Comparison of ENCODE assay signal across 8 cellular contexts in genomic region chr6:167350731-167351655, GRCh38. TPM values are rescaled to one million over a fixed set of nuclear protein-coding genes. Genes with fewer than 3 reads are reported as not detected.
A peak's percentile ranks its signal among the peaks of the same experiment; 100 is the strongest.
DNase-seq lines count a peak whose midpoint lies in the region; ATAC-seq, FAIRE-seq and TF ChIP-seq lines count a peak whose summit lies in the region.

No MANE protein-coding gene starts in this region.

- H3K4me1 Mint-ChIP-seq in T-helper 1 cell treated with Interleukin-12 subunit alpha and Interleukin-12 subunit beta and Interleukin-4 antibody, amounts not matched to agents 30 μg/mL and 1 μg/mL, for 36 hours (ENCODE audit: low read depth), result peaks cover 13% of the 10 kb centered on the region

- H3K9me3 ChIP-seq in iPS-18c (ENCODE audit: control insufficient read depth, insufficient read depth, low read length), result peaks cover 4% of the 10 kb centered on the region
- H3K9me3 ChIP-seq in small intestine (ENCODE audit: control insufficient read depth, low read depth), result no peaks in the 10 kb centered on the region

- peaks cover 0 to 3% of the 10 kb centered on the region in 2 donors for H3K27me3 ChIP-seq in small intestine (ENCODE audit: control insufficient read depth in 2 of 2, insufficient read depth in 2 of 2, low read length in 2 of 2)

- ATAC-seq in GM21515 (IDR thresholded peaks at IDR 0.05; ENCODE audit: unreplicated experiment), result peak; percentile 55

- WGBS in small intestine, 3 donors, result 0 to 1% (median 1%) methylated on average over 47 to 62 of the region's 62 CpGs

- DNase-seq in D721Med (ENCODE audit: insufficient read length, low spot score), result no peak
- no peak for DNase-seq in LNCaP clone FGC (ENCODE audit: low read depth)
- DNase-seq in astrocyte of the cerebellum (ENCODE audit: low read depth), result peak; percentile 35
- DNase-seq in small intestine, result peak; percentile 80
- no peak for DNase-seq in HPDE6-E6E7 (ENCODE audit: extremely low spot score)

- H3K27me3 Mint-ChIP-seq in T-helper 1 cell treated with Interleukin-12 subunit alpha and Interleukin-12 subunit beta and Interleukin-4 antibody, amounts not matched to agents 30 μg/mL and 1 μg/mL, for 36 hours (ENCODE audit: low read depth), result peaks cover 45% of the 10 kb centered on the region

- H3K36me3 ChIP-seq in small intestine (ENCODE audit: control insufficient read depth in 2 of 2, insufficient read depth in 2 of 2, low read length in 2 of 2), result no peaks in the 10 kb centered on the region

- no peaks in the 10 kb centered on the region for H3K36me3 Mint-ChIP-seq in T-helper 1 cell treated with Interleukin-12 subunit alpha and Interleukin-12 subunit beta and Interleukin-4 antibody, amounts not matched to agents 30 μg/mL and 1 μg/mL, for 36 hours (ENCODE audit: low read depth)

- peak overlapping the region; percentile 76 for H3K27ac Mint-ChIP-seq in T-helper 1 cell treated with Interleukin-12 subunit alpha and Interleukin-12 subunit beta and Interleukin-4 antibody, amounts not matched to agents 30 μg/mL and 1 μg/mL, for 36 hours

- peak overlapping the region; percentile 86 for H3K4me3 Mint-ChIP-seq in T-helper 1 cell treated with Interleukin-12 subunit alpha and Interleukin-12 subunit beta and Interleukin-4 antibody, amounts not matched to agents 30 μg/mL and 1 μg/mL, for 36 hours

- H3K4me1 ChIP-seq in small intestine (ENCODE audit: control insufficient read depth in 2 of 2, insufficient read depth in 1 of 2, low read depth in 1 of 2, low read length in 1 of 2), result no peaks in the 10 kb centered on the region

- in situ Hi-C loops in astrocyte of the cerebellum (cut with HindIII; ENCODE audit: low sequenced_read_pairs), result no loop called here

- TF ChIP-seq CTCF in D721Med (IDR thresholded peaks at IDR 0.05; ENCODE audit: insufficient read depth, missing control alignments) (peak; percentile 79), LNCaP clone FGC (IDR thresholded peaks at IDR 0.05; ENCODE audit: control insufficient read depth, extremely low read depth, insufficient read depth) (peak; percentile 65), astrocyte of the cerebellum (IDR thresholded peaks at IDR 0.05; ENCODE audit: low read depth, low read length, missing control alignments) (peak; percentile 86)

- H3K27ac ChIP-seq in small intestine (ENCODE audit: low read depth in 1 of 2, low read length in 1 of 2), result peak overlapping the region; percentile 20 to 41

- FAIRE-seq in D721Med (lab: Jason Lieb, UNC) (no peak), small intestine (lab: Jason Lieb, UNC) (no peak)

- H3K9me3 Mint-ChIP-seq in T-helper 1 cell treated with Interleukin-12 subunit alpha and Interleukin-12 subunit beta and Interleukin-4 antibody, amounts not matched to agents 30 μg/mL and 1 μg/mL, for 36 hours, result peaks cover 4% of the 10 kb centered on the region

- H3K4me3 ChIP-seq in LNCaP clone FGC (ENCODE audit: low read depth, low read length), result no peak overlapping the region
- H3K4me3 ChIP-seq in astrocyte of the cerebellum (ENCODE audit: low read depth, low read length), result peak overlapping the region; percentile 45
- peak overlapping the region; percentile 56 for H3K4me3 ChIP-seq in iPS-18c (ENCODE audit: insufficient read depth, low read depth, low read length)
- peak overlapping the region in 1 of 2 donors; percentile 65 for H3K4me3 ChIP-seq in small intestine (ENCODE audit: low read depth in 1 of 2, low read length in 2 of 2)

RNA-seq across cellular contexts. Expression of gene TTLL2, which starts 26.1 kb away (rescaled TPM):
- not detected for polyA plus RNA-seq in small intestine

RNA-seq across cellular contexts. Expression of gene UNC93A, which starts 59.9 kb away (rescaled TPM):
- polyA plus RNA-seq in small intestine, result 10 to 100 TPM in 1 of 3 donors, 1 to 10 TPM in 2; 2.7 to 33.8 (median 3.0) TPM

Comparison
In these comparisons a context has a peak if more than half of its experiments do, and no peak if none do; other contexts are left out.
1. DNase-seq: peak in astrocyte of the cerebellum (single experiment) and small intestine (single experiment); none in D721Med (single experiment), LNCaP clone FGC (single experiment) and HPDE6-E6E7 (single experiment).
2. Peak in every context shown above with its lines, with median percentiles within 50 percentile points of each other: CTCF ChIP-seq.